ENCODE assay signal across 18 cellular contexts in genomic region chr4:1416948-1417260, GRCh38. TPM values are rescaled to one million over a fixed set of nuclear protein-coding genes. Genes with fewer than 3 reads are reported as not detected.
"Had no signal": no experiment of that assay in that cellular context is flagged by ENCODE, and none has a peak within 500 bp of the region (broad histone marks: within the 10 kb centered on the region; RNA-seq: fewer than 3 reads in every experiment).

No MANE protein-coding gene starts in this region.

- H3K27ac Mint-ChIP-seq: activated B cell treated with CpG ODN at 0.5 μM for 24 hours; effector memory CD8-positive, alpha-beta T cell; naive thymus-derived CD8-positive, alpha-beta T cell; stimulated activated naive CD8-positive, alpha-beta T cell treated with anti-CD3 and anti-CD28 coated beads, Interleukin-15, amount 100 ng/mL, for 72 hours had no signal

- H3K9me3 Mint-ChIP-seq: activated B cell treated with CpG ODN at 0.5 μM for 24 hours; stimulated activated naive CD8-positive, alpha-beta T cell treated with anti-CD3 and anti-CD28 coated beads, Interleukin-15, amount 100 ng/mL, for 72 hours had no signal

- ATAC-seq: effector memory CD8-positive, alpha-beta T cell; mucosa of descending colon; naive thymus-derived CD8-positive, alpha-beta T cell; stimulated activated naive CD8-positive, alpha-beta T cell treated with anti-CD3 and anti-CD28 coated beads, Interleukin-15, amount 100 ng/mL, for 72 hours had no signal

- H3K4me1 Mint-ChIP-seq: activated B cell treated with CpG ODN at 0.5 μM for 24 hours; stimulated activated naive CD8-positive, alpha-beta T cell treated with anti-CD3 and anti-CD28 coated beads, Interleukin-15, amount 100 ng/mL, for 72 hours had no signal

- H3K27ac ChIP-seq: adrenal gland, hepatocyte, thoracic aorta had no signal

- H3K4me3 ChIP-seq: adrenal gland, hepatocyte, mucosa of descending colon, thoracic aorta had no signal

- H3K4me1 ChIP-seq: adrenal gland had no signal

- H3K9me3 ChIP-seq: adrenal gland, mucosa of descending colon, thoracic aorta had no signal

- H3K36me3 ChIP-seq: adrenal gland, thoracic aorta had no signal

- DNase-seq: activated B cell treated with CpG ODN at 0.5 μM for 24 hours; activated naive CD4-positive, alpha-beta T cell treated with anti-CD3 and anti-CD28 coated beads, Interleukin-2, amount 50 U/mL, for 16 hours; activated T-cell treated with anti-CD3 and anti-CD28 coated beads for 4 hours; caudate nucleus; effector memory CD8-positive, alpha-beta T cell; erythroblast; mammary epithelial cell; mucosa of descending colon; stimulated activated CD4-positive, alpha-beta T cell treated with anti-CD3 and anti-CD28 coated beads, Interleukin-4, amount 100 ng/mL, for 4 hours; stimulated activated naive CD8-positive, alpha-beta T cell treated with anti-CD3 and anti-CD28 coated beads, Interleukin-15, amount 100 ng/mL, for 72 hours; T-helper 2 cell had no signal

- H3K4me3 Mint-ChIP-seq: activated B cell treated with CpG ODN at 0.5 μM for 24 hours; effector memory CD8-positive, alpha-beta T cell; stimulated activated naive CD8-positive, alpha-beta T cell treated with anti-CD3 and anti-CD28 coated beads, Interleukin-15, amount 100 ng/mL, for 72 hours had no signal

RNA-seq across cellular contexts. Expression of gene NKX1-1, which starts 10.7 kb away (rescaled TPM):
- total RNA-seq: activated B cell treated with CpG ODN at 0.5 μM for 24 hours; adrenal gland; hepatocyte; mammary epithelial cell; mucosa of descending colon; naive thymus-derived CD8-positive, alpha-beta T cell; pulmonary artery endothelial cell; skeletal muscle tissue; thoracic aorta; urinary bladder had no signal
- polyA plus RNA-seq: adrenal gland; hepatocyte; mammary epithelial cell; naive thymus-derived CD8-positive, alpha-beta T cell; urinary bladder had no signal
